In the genomic region with DNA sequence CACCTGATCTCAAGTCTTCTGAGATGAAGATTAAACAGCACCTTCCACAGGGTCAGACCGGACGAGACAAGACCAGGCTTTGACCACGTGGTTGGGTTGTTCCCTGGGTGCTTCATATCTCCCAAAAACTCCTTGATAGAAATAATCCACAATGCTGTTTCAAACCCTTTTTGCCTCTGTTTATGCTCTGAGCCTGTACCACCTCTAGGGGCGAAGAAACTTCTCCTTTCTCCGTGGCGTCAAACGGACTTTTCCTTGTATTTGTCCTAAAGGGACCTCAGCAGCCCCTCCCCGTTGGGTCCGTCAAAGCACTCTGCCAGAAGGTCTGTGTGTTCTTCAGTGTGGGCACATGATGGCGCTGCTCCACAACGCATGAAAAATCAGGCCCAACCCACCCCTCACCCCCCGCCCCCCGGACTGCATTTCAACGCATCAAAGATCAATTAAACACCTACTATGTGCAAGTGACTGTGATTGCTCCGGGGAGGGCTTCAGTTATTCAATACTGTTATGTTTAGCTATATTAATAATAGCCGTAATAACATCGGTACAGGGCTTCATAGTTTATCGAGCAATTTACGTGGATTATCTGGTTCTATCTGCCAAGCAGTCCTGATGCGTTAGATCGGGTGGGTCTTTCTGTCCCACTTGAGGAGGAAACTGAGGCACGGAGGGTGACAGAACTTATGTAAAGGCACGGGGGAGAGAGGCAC, we compare ENCODE assay signal across 7 cellular contexts. TPM values are rescaled to one million over a fixed set of nuclear protein-coding genes. Genes with fewer than 3 reads are reported as not detected.
DNase-seq lines count a peak whose midpoint lies in the region; ATAC-seq and TF ChIP-seq lines count a peak whose summit lies in the region.

No MANE protein-coding gene starts in this region.

- in situ Hi-C loops in SK-MEL-5 (cut with HindIII; ENCODE audit: low pct_unique_long_range_greater_than_20kb, low sequenced_read_pairs), result no loop called here

- TF ChIP-seq CTCF in choroid plexus epithelial cell (conservative IDR thresholded peaks at IDR 0.05; ENCODE audit: low read depth, low read length), result peak; percentile 72
- TF ChIP-seq CTCF in lower lobe of right lung (IDR thresholded peaks at IDR 0.05), result peak; percentile 38

- H3K9me3 ChIP-seq in lower lobe of right lung, result no peaks in the 10 kb centered on the region

- no peaks in the 10 kb centered on the region for H3K36me3 ChIP-seq in lower lobe of right lung

- DNase-seq in EL (peak; percentile 56), KG1 (lab: John Stamatoyannopoulos, UW) (peak; percentile 32), SK-MEL-5 (ENCODE audit: low read depth, low spot score) (peak; percentile 87), choroid plexus epithelial cell (ENCODE audit: low read depth) (peak; percentile 72), lower lobe of right lung (no peak), HPDE6-E6E7 (ENCODE audit: extremely low spot score) (no peak)

- no peaks in the 10 kb centered on the region for H3K4me1 ChIP-seq in lower lobe of right lung

- peak; percentile 65 to 69 for ATAC-seq in lower lobe of right lung
- ATAC-seq in HG03139 (IDR thresholded peaks at IDR 0.05; ENCODE audit: unreplicated experiment), result no peak

- intact Hi-C loops in lower lobe of right lung (cut with DNase I), result no loop called here

- H3K4me3 ChIP-seq in choroid plexus epithelial cell (ENCODE audit: low read depth, low read length) (no peak overlapping the region), lower lobe of right lung (no peak overlapping the region)

- H3K27me3 ChIP-seq in lower lobe of right lung (ENCODE audit: low read depth), result peaks cover 12% of the 10 kb centered on the region

- H3K27ac ChIP-seq in lower lobe of right lung, result no peak overlapping the region

RNA-seq across cellular contexts. Expression of a gene that starts 17.3 kb away (rescaled TPM):
- 750 and 852 TPM in 2 replicates for total RNA-seq in SK-MEL-5 (2014; rRNA removed; shearing (Covaris generic))
- polyA plus RNA-seq in SK-MEL-5 (2015; cell fraction: cytosol; rRNA removed), result 642 and 677 TPM in 2 replicates
- polyA plus RNA-seq in SK-MEL-5 (2015; cell fraction: nucleus; rRNA removed), result 414 and 495 TPM in 2 replicates
- total RNA-seq in lower lobe of right lung, result 133 TPM

RNA-seq across cellular contexts. Expression of a gene that starts 39.4 kb away (rescaled TPM):
- 12.9 and 15.2 TPM in 2 replicates for total RNA-seq in SK-MEL-5 (2014; rRNA removed; shearing (Covaris generic))
- polyA plus RNA-seq in SK-MEL-5 (2015; cell fraction: cytosol; rRNA removed), result 52.5 and 58.4 TPM in 2 replicates
- 9.4 and 17.2 TPM in 2 replicates for polyA plus RNA-seq in SK-MEL-5 (2015; cell fraction: nucleus; rRNA removed)
- 13.2 TPM for total RNA-seq in lower lobe of right lung

Comparison
In these comparisons a context has a peak if more than half of its experiments do, and no peak if none do; other contexts are left out.
1. DNase-seq: peak in EL (single experiment), KG1 (single experiment), SK-MEL-5 (single experiment) and choroid plexus epithelial cell (single experiment); none in lower lobe of right lung (single experiment) and HPDE6-E6E7 (single experiment).